ENCODE assay signal across 12 cellular contexts in genomic region chr11:48366365-48366764, GRCh38. TPM values are rescaled to one million over a fixed set of nuclear protein-coding genes. Genes with fewer than 3 reads are reported as not detected.
"Had no signal": no experiment of that assay in that cellular context is flagged by ENCODE, and none has a peak within 500 bp of the region (broad histone marks: within the 10 kb centered on the region; RNA-seq: fewer than 3 reads in every experiment).

TSS of gene OR4C5 (minus strand) at chr11:48366465. CDS start at chr11:48366465, 0 bp downstream.

- H3K4me3 ChIP-seq: GM23248, GM23338, HAP-1 had no signal

- H3K4me1 Mint-ChIP-seq: GM23338, H9 had no signal

- H2AFZ ChIP-seq: GM23248, GM23338 had no signal

- H3K27ac Mint-ChIP-seq: GM23338, H9, HFFc6 had no signal

- H3K9me3 ChIP-seq: HAP-1 had no signal

- FAIRE-seq: H1, H54 had no signal

- H3K4me3 Mint-ChIP-seq: GM23338, H9, HFFc6 had no signal

- DNase-seq: GM23248, GOT3, H7, H9, HCEC 1CT, HFFc6 had no signal

- ATAC-seq: GM23338, HCT116 had no signal

- H3K9ac ChIP-seq: GM23248 had no signal

- H3K4me2 ChIP-seq: GM23338 had no signal

- H3K27ac ChIP-seq: GM23248 had no signal

- H3K36me3 ChIP-seq: HAP-1 had no signal

- H3K4me1 ChIP-seq: HAP-1 had no signal

RNA-seq across cellular contexts. Expression of gene OR4C5, which starts in this region (rescaled TPM):
- total RNA-seq: GM23248, GM23338, H1, H4, H7, H9, HFFc6 had no signal
- polyA plus RNA-seq: GM23248, GM23338, H1 had no signal
